Comparison of ENCODE assay signal across 1 cellular context in the genomic region with DNA sequence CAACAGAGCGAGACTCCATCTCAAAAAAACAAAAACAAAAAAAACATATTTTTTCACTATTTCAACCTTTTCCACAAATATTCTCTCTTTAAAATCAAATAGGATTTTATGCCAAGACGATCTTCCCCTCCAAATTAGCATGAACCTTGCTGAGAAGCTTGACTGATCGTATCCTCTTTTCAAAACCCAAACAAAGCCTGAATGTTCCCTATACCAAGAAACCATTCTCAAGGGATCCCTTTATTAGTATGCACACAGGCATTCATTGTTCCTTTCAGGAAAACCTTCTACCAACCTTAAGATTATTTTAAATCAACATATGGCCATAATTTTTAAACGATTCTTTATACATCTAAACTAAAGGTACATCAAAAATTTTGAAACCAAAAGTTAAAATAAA.
TF ChIP-seq lines count a peak whose summit lies in the region.

No MANE protein-coding gene starts in this region.

TF ChIP-seq in WTC11, 78 proteins besides CTCF, POLR2A, EP300 and RAD21:
- TF ChIP-seq CREB1 (CRISPR knock-in tag; IDR thresholded peaks at IDR 0.05) (no peak), SP1 (CRISPR knock-in tag; conservative IDR thresholded peaks at IDR 0.05) (no peak), ATF1 (CRISPR knock-in tag; IDR thresholded peaks at IDR 0.05) (no peak), ZNF138 (CRISPR knock-in tag; conservative IDR thresholded peaks at IDR 0.05) (no peak), ELF4 (CRISPR knock-in tag; IDR thresholded peaks at IDR 0.05; ENCODE audit: low read depth) (no peak)
- TF ChIP-seq, protein P1, sequence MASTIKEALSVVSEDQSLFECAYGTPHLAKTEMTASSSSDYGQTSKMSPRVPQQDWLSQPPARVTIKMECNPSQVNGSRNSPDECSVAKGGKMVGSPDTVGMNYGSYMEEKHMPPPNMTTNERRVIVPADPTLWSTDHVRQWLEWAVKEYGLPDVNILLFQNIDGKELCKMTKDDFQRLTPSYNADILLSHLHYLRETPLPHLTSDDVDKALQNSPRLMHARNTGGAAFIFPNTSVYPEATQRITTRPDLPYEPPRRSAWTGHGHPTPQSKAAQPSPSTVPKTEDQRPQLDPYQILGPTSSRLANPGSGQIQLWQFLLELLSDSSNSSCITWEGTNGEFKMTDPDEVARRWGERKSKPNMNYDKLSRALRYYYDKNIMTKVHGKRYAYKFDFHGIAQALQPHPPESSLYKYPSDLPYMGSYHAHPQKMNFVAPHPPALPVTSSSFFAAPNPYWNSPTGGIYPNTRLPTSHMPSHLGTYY (CRISPR knock-in tag; IDR thresholded peaks at IDR 0.05): no peak
- TF ChIP-seq, protein P2, sequence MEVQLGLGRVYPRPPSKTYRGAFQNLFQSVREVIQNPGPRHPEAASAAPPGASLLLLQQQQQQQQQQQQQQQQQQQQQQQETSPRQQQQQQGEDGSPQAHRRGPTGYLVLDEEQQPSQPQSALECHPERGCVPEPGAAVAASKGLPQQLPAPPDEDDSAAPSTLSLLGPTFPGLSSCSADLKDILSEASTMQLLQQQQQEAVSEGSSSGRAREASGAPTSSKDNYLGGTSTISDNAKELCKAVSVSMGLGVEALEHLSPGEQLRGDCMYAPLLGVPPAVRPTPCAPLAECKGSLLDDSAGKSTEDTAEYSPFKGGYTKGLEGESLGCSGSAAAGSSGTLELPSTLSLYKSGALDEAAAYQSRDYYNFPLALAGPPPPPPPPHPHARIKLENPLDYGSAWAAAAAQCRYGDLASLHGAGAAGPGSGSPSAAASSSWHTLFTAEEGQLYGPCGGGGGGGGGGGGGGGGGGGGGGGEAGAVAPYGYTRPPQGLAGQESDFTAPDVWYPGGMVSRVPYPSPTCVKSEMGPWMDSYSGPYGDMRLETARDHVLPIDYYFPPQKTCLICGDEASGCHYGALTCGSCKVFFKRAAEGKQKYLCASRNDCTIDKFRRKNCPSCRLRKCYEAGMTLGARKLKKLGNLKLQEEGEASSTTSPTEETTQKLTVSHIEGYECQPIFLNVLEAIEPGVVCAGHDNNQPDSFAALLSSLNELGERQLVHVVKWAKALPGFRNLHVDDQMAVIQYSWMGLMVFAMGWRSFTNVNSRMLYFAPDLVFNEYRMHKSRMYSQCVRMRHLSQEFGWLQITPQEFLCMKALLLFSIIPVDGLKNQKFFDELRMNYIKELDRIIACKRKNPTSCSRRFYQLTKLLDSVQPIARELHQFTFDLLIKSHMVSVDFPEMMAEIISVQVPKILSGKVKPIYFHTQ (CRISPR knock-in tag; IDR thresholded peaks at IDR 0.05): no peak
- TF ChIP-seq, protein P3, sequence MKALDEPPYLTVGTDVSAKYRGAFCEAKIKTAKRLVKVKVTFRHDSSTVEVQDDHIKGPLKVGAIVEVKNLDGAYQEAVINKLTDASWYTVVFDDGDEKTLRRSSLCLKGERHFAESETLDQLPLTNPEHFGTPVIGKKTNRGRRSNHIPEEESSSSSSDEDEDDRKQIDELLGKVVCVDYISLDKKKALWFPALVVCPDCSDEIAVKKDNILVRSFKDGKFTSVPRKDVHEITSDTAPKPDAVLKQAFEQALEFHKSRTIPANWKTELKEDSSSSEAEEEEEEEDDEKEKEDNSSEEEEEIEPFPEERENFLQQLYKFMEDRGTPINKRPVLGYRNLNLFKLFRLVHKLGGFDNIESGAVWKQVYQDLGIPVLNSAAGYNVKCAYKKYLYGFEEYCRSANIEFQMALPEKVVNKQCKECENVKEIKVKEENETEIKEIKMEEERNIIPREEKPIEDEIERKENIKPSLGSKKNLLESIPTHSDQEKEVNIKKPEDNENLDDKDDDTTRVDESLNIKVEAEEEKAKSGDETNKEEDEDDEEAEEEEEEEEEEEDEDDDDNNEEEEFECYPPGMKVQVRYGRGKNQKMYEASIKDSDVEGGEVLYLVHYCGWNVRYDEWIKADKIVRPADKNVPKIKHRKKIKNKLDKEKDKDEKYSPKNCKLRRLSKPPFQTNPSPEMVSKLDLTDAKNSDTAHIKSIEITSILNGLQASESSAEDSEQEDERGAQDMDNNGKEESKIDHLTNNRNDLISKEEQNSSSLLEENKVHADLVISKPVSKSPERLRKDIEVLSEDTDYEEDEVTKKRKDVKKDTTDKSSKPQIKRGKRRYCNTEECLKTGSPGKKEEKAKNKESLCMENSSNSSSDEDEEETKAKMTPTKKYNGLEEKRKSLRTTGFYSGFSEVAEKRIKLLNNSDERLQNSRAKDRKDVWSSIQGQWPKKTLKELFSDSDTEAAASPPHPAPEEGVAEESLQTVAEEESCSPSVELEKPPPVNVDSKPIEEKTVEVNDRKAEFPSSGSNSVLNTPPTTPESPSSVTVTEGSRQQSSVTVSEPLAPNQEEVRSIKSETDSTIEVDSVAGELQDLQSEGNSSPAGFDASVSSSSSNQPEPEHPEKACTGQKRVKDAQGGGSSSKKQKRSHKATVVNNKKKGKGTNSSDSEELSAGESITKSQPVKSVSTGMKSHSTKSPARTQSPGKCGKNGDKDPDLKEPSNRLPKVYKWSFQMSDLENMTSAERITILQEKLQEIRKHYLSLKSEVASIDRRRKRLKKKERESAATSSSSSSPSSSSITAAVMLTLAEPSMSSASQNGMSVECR (CRISPR knock-in tag; IDR thresholded peaks at IDR 0.05; ENCODE audit: borderline replicate concordance): no peak
- TF ChIP-seq, protein P4, sequence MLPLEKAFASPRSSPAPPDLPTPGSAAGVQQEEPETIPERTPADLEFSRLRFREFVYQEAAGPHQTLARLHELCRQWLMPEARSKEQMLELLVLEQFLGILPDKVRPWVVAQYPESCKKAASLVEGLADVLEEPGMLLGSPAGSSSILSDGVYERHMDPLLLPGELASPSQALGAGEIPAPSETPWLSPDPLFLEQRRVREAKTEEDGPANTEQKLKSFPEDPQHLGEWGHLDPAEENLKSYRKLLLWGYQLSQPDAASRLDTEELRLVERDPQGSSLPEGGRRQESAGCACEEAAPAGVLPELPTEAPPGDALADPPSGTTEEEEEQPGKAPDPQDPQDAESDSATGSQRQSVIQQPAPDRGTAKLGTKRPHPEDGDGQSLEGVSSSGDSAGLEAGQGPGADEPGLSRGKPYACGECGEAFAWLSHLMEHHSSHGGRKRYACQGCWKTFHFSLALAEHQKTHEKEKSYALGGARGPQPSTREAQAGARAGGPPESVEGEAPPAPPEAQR (CRISPR knock-in tag; IDR thresholded peaks at IDR 0.05): no peak
- TF ChIP-seq, protein P5, sequence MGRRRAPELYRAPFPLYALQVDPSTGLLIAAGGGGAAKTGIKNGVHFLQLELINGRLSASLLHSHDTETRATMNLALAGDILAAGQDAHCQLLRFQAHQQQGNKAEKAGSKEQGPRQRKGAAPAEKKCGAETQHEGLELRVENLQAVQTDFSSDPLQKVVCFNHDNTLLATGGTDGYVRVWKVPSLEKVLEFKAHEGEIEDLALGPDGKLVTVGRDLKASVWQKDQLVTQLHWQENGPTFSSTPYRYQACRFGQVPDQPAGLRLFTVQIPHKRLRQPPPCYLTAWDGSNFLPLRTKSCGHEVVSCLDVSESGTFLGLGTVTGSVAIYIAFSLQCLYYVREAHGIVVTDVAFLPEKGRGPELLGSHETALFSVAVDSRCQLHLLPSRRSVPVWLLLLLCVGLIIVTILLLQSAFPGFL (CRISPR knock-in tag; IDR thresholded peaks at IDR 0.05; ENCODE audit: borderline replicate concordance): no peak
- TF ChIP-seq, protein P6, sequence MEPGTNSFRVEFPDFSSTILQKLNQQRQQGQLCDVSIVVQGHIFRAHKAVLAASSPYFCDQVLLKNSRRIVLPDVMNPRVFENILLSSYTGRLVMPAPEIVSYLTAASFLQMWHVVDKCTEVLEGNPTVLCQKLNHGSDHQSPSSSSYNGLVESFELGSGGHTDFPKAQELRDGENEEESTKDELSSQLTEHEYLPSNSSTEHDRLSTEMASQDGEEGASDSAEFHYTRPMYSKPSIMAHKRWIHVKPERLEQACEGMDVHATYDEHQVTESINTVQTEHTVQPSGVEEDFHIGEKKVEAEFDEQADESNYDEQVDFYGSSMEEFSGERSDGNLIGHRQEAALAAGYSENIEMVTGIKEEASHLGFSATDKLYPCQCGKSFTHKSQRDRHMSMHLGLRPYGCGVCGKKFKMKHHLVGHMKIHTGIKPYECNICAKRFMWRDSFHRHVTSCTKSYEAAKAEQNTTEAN (CRISPR knock-in tag; IDR thresholded peaks at IDR 0.05): no peak
